In genomic region chr5:84384604-84385575, GRCh38 we compare ENCODE assay signal across 8 cellular contexts. TPM values are rescaled to one million over a fixed set of nuclear protein-coding genes. Genes with fewer than 3 reads are reported as not detected.
DNase-seq lines count a peak whose midpoint lies in the region; ATAC-seq and TF ChIP-seq lines count a peak whose summit lies in the region.

A gene with protein sequence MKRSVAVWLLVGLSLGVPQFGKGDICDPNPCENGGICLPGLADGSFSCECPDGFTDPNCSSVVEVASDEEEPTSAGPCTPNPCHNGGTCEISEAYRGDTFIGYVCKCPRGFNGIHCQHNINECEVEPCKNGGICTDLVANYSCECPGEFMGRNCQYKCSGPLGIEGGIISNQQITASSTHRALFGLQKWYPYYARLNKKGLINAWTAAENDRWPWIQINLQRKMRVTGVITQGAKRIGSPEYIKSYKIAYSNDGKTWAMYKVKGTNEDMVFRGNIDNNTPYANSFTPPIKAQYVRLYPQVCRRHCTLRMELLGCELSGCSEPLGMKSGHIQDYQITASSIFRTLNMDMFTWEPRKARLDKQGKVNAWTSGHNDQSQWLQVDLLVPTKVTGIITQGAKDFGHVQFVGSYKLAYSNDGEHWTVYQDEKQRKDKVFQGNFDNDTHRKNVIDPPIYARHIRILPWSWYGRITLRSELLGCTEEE (minus strand): TSS chr5:84384880. CDS start chr5:84384374, 506 bp downstream.

- H3K9me3 ChIP-seq in parathyroid adenoma (ENCODE audit: control insufficient read depth, low read length): no peaks in the 10 kb centered on the region
- H3K9me3 ChIP-seq in CD8-positive, alpha-beta memory T cell (ENCODE audit: low read length): no peaks in the 10 kb centered on the region

- DNase-seq in NCI-H1105 treated with DMSO at 0.1 percent for 48 hours (lab: John Stamatoyannopoulos, UW): peak; percentile 40
- no peak for DNase-seq in NCI-H1105 (lab: John Stamatoyannopoulos, UW)
- peak; percentile 77 for DNase-seq in WTC11 (ENCODE audit: low spot score)
- peak; percentile 74 for DNase-seq in cardiac septum (ENCODE audit: low spot score)
- DNase-seq in NCI-H1436 treated with DMSO at 0.1 percent for 48 hours (lab: John Stamatoyannopoulos, UW): no peak
- DNase-seq in CD8-positive, alpha-beta memory T cell: no peak

- no peak within 1 kb of the TSS for H3K9ac ChIP-seq in parathyroid adenoma

- POLR2A ChIA-PET in WTC11 (lab: Charles Lee): interaction anchor here (1.0 to 1.4 kb wide), 3 partner anchors 96 to 663 kb away, joined by 3 to 6 read pairs (median 4); no protein-coding TSS in a partner anchor
- POLR2A ChIA-PET in CD8-positive, alpha-beta memory T cell (lab: Charles Lee): no interaction called here

- H3K36me3 ChIP-seq in parathyroid adenoma (ENCODE audit: control insufficient read depth, insufficient read depth, low read length): no peaks in the 10 kb centered on the region
- H3K36me3 ChIP-seq in CD8-positive, alpha-beta memory T cell (ENCODE audit: insufficient read depth, low read length): no peaks in the 10 kb centered on the region

- H2AFZ ChIP-seq in parathyroid adenoma: peak within 1 kb of the TSS; percentile 60

- CTCF ChIA-PET in WTC11 (lab: Charles Lee): interaction anchor here (0.6 kb wide), 3 partner anchors 9 to 457 kb away, joined by 3 to 4 read pairs (median 3); no protein-coding TSS in a partner anchor
- CTCF ChIA-PET in CD8-positive, alpha-beta memory T cell (lab: Charles Lee): no interaction called here

- TF ChIP-seq CTCF in WTC11 (IDR thresholded peaks at IDR 0.05): no peak
- no peak for TF ChIP-seq CTCF in parathyroid adenoma (IDR thresholded peaks at IDR 0.05)

- H3K27ac Mint-ChIP-seq in WTC11: peak within 1 kb of the TSS; percentile 97
- no peak within 1 kb of the TSS for H3K27ac Mint-ChIP-seq in CD8-positive, alpha-beta memory T cell

- H3K79me2 ChIP-seq in parathyroid adenoma: no peaks in the 10 kb centered on the region

- no peaks in the 10 kb centered on the region for H3K4me1 ChIP-seq in parathyroid adenoma
- no peaks in the 10 kb centered on the region for H3K4me1 ChIP-seq in CD8-positive, alpha-beta memory T cell (ENCODE audit: insufficient read depth, low read length)

- H3K9me3 Mint-ChIP-seq in WTC11: no peaks in the 10 kb centered on the region
- H3K9me3 Mint-ChIP-seq in CD8-positive, alpha-beta memory T cell: peaks cover 0 to 17% (median 10%) of the 10 kb centered on the region in 5 donors

- peak within 1 kb of the TSS; percentile 76 for H3K4me2 ChIP-seq in parathyroid adenoma (ENCODE audit: low read length)

- H3K4me3 ChIP-seq in parathyroid adenoma (ENCODE audit: low read depth, low read length): peak within 1 kb of the TSS; percentile 39
- H3K4me3 ChIP-seq in CD8-positive, alpha-beta memory T cell (ENCODE audit: low read length): no peak within 1 kb of the TSS

- H3K4me3 Mint-ChIP-seq in WTC11: peak within 1 kb of the TSS; percentile 89
- H3K4me3 Mint-ChIP-seq in CD8-positive, alpha-beta memory T cell: no peak within 1 kb of the TSS

- ATAC-seq in WTC11 (peak; percentile 35), GM18873 (IDR thresholded peaks at IDR 0.05; ENCODE audit: low FRiP score, unreplicated experiment) (no peak)

- no peak within 1 kb of the TSS for H3K27ac ChIP-seq in parathyroid adenoma
- no peak within 1 kb of the TSS for H3K27ac ChIP-seq in CD8-positive, alpha-beta memory T cell (ENCODE audit: low read depth, low read length)

- H3K4me1 Mint-ChIP-seq in WTC11: peaks cover 38% of the 10 kb centered on the region
- H3K4me1 Mint-ChIP-seq in CD8-positive, alpha-beta memory T cell: no peaks in the 10 kb centered on the region

- H3K36me3 Mint-ChIP-seq in WTC11: peaks cover 6% of the 10 kb centered on the region
- H3K36me3 Mint-ChIP-seq in CD8-positive, alpha-beta memory T cell: no peaks in the 10 kb centered on the region

- intact Hi-C loops in cardiac septum (cut with DNase I): loop anchor here (5.0 kb wide), 2 partner anchors 103 to 663 kb away; partner anchors contain the start of gene HAPLN1

- no peaks in the 10 kb centered on the region; the same call in 1 of the 2 replicates for H3K27me3 Mint-ChIP-seq in WTC11 (ENCODE audit: low read depth)
- H3K27me3 Mint-ChIP-seq in CD8-positive, alpha-beta memory T cell: peaks cover 18 to 39% of the 10 kb centered on the region in 2 donors

- H3K27me3 ChIP-seq in parathyroid adenoma (ENCODE audit: control insufficient read depth, insufficient read depth, low read length): no peaks in the 10 kb centered on the region
- no peaks in the 10 kb centered on the region for H3K27me3 ChIP-seq in CD8-positive, alpha-beta memory T cell (ENCODE audit: insufficient read depth, low read length, poor library complexity, severe bottlenecking)

TF ChIP-seq in WTC11, 78 proteins besides CTCF, POLR2A, EP300 and RAD21 (continues in another document):
- no peak for TF ChIP-seq ZNF138 (CRISPR knock-in tag; conservative IDR thresholded peaks at IDR 0.05)
- TF ChIP-seq ATF6 (CRISPR knock-in tag; IDR thresholded peaks at IDR 0.05): no peak
- TF ChIP-seq ZBTB21 (CRISPR knock-in tag; IDR thresholded peaks at IDR 0.05; ENCODE audit: borderline replicate concordance): no peak
- TF ChIP-seq, protein P1, sequence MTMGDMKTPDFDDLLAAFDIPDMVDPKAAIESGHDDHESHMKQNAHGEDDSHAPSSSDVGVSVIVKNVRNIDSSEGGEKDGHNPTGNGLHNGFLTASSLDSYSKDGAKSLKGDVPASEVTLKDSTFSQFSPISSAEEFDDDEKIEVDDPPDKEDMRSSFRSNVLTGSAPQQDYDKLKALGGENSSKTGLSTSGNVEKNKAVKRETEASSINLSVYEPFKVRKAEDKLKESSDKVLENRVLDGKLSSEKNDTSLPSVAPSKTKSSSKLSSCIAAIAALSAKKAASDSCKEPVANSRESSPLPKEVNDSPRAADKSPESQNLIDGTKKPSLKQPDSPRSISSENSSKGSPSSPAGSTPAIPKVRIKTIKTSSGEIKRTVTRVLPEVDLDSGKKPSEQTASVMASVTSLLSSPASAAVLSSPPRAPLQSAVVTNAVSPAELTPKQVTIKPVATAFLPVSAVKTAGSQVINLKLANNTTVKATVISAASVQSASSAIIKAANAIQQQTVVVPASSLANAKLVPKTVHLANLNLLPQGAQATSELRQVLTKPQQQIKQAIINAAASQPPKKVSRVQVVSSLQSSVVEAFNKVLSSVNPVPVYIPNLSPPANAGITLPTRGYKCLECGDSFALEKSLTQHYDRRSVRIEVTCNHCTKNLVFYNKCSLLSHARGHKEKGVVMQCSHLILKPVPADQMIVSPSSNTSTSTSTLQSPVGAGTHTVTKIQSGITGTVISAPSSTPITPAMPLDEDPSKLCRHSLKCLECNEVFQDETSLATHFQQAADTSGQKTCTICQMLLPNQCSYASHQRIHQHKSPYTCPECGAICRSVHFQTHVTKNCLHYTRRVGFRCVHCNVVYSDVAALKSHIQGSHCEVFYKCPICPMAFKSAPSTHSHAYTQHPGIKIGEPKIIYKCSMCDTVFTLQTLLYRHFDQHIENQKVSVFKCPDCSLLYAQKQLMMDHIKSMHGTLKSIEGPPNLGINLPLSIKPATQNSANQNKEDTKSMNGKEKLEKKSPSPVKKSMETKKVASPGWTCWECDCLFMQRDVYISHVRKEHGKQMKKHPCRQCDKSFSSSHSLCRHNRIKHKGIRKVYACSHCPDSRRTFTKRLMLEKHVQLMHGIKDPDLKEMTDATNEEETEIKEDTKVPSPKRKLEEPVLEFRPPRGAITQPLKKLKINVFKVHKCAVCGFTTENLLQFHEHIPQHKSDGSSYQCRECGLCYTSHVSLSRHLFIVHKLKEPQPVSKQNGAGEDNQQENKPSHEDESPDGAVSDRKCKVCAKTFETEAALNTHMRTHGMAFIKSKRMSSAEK (CRISPR knock-in tag; IDR thresholded peaks at IDR 0.05; ENCODE audit: borderline replicate concordance): no peak
- peak; percentile 51 for TF ChIP-seq FOXK1 (CRISPR knock-in tag; IDR thresholded peaks at IDR 0.05)
- 0 out of 2 replicates have a peak, but pooled peaks have one; percentile 6 for TF ChIP-seq FOXP4 (CRISPR knock-in tag; IDR thresholded peaks at IDR 0.05)
- no peak for TF ChIP-seq FOXJ3 (CRISPR knock-in tag; IDR thresholded peaks at IDR 0.05; ENCODE audit: borderline replicate concordance)

RNA-seq across cellular contexts. Expression of the gene that starts here (rescaled TPM):
- total RNA-seq in WTC11 (2021) (48.3 to 53.0 TPM (median 52.3 TPM) in 3 replicates), cardiac septum (23.6 TPM)
- total RNA-seq in CD8-positive, alpha-beta memory T cell: not detected
- not detected for polyA plus RNA-seq in CD8-positive, alpha-beta memory T cell

Comparison
In these comparisons a context has a peak if more than half of its experiments do, and no peak if none do; other contexts are left out.
1. RNA of the gene that starts here (total RNA-seq): 48.3 to 53.0 TPM in WTC11 and 23.6 TPM in cardiac septum (single experiment); not detected in CD8-positive, alpha-beta memory T cell; every median in the first group is over 10 times any median in the second.
2. DNase-seq: peak in NCI-H1105 treated with DMSO at 0.1 percent for 48 hours (single experiment), WTC11 (single experiment) and cardiac septum (single experiment); none in NCI-H1105 (single experiment), NCI-H1436 treated with DMSO at 0.1 percent for 48 hours (single experiment) and CD8-positive, alpha-beta memory T cell (0 of 5).